In the genomic region with DNA sequence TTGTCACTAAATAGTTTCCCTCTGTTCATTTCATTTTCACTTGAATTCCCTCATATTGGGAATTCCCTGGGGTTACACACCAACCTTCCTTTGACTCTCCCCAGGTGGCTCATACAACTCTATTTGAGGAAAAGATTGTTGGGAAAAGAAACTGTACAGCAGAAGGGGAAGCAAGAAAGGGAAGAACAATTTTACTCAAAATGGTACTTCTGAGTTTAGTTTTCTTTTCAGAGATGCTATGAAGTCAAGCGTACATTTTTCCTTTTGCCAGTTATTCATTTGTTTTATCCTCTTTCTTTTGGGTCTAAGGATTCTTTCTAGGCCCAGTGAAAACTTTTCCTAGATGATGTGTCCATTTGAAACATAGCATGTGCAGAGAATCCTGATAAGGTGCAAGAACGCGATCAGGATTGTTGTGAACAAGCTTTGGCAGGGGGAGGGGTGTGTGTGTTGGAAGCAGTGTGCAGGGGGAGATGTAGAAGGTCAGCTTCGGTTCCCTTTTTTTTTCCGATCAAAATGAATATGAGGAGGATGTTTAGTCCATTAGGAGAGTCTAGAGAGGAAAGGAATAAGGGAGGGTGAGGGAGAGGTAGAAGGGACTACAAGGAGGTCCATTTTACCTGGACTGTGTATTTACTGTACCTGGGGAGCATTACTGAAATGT, we compare ENCODE assay signal across 13 cellular contexts. TPM values are rescaled to one million over a fixed set of nuclear protein-coding genes. Genes with fewer than 3 reads are reported as not detected.
"Had no signal": no experiment of that assay in that cellular context is flagged by ENCODE, and none has a peak within 500 bp of the region (broad histone marks: within the 10 kb centered on the region; RNA-seq: fewer than 3 reads in every experiment).

No MANE protein-coding gene starts in this region.

- H3K9me3 Mint-ChIP-seq: activated naive CD8-positive, alpha-beta T cell treated with anti-CD3 and anti-CD28 coated beads, Interleukin-2, amount 50 U/mL, for 24 hours; neural progenitor cell had no signal

- H3K27me3 ChIP-seq: ascending aorta, heart left ventricle, tibial nerve had no signal

- DNase-seq: activated CD4-positive, alpha-beta T cell treated with anti-CD3 and anti-CD28 coated beads for 48 hours; activated CD8-positive, alpha-beta memory T cell treated with anti-CD3 and anti-CD28 coated beads, Interleukin-2, amount 50 U/mL, for 48 hours; activated CD8-positive, alpha-beta T cell treated with anti-CD3 and anti-CD28 coated beads, Interleukin-2, amount 10 ng/mL, durations not matched to agents 7 days and 5 days; activated naive CD4-positive, alpha-beta T cell; activated naive CD8-positive, alpha-beta T cell treated with anti-CD3 and anti-CD28 coated beads, Interleukin-2, amount 50 U/mL, for 24 hours; heart left ventricle; stimulated activated CD4-positive, alpha-beta T cell treated with anti-CD3 and anti-CD28 coated beads, Interleukin-15, amount 100 ng/mL, for 24 hours had no signal

- H2AFZ ChIP-seq: neural progenitor cell, parathyroid adenoma had no signal

- ATAC-seq: activated CD8-positive, alpha-beta T cell treated with anti-CD3 and anti-CD28 coated beads, Interleukin-2, amount 10 ng/mL, durations not matched to agents 7 days and 5 days; activated naive CD8-positive, alpha-beta T cell treated with anti-CD3 and anti-CD28 coated beads, Interleukin-2, amount 50 U/mL, for 24 hours; heart left ventricle; left lobe of liver had no signal

- H3K4me3 ChIP-seq: ascending aorta, cardiac muscle cell, heart left ventricle, neural progenitor cell, tibial nerve had no signal

- H3K4me1 Mint-ChIP-seq: neural progenitor cell had no signal

- H3K36me3 Mint-ChIP-seq: neural progenitor cell had no signal

- H3K36me3 ChIP-seq: ascending aorta, cardiac muscle cell, heart left ventricle, neural progenitor cell, tibial nerve had no signal

- H3K4me3 Mint-ChIP-seq: activated CD8-positive, alpha-beta T cell treated with anti-CD3 and anti-CD28 coated beads, Interleukin-2, amount 10 ng/mL, durations not matched to agents 7 days and 5 days; activated naive CD8-positive, alpha-beta T cell treated with anti-CD3 and anti-CD28 coated beads, Interleukin-2, amount 50 U/mL, for 24 hours; neural progenitor cell had no signal

- H3K4me1 ChIP-seq: neural progenitor cell, parathyroid adenoma had no signal

- H3K27ac ChIP-seq: ascending aorta, cardiac muscle cell, neural progenitor cell, parathyroid adenoma had no signal

- H3K27ac Mint-ChIP-seq: activated CD8-positive, alpha-beta T cell treated with anti-CD3 and anti-CD28 coated beads, Interleukin-2, amount 10 ng/mL, durations not matched to agents 7 days and 5 days; activated naive CD8-positive, alpha-beta T cell treated with anti-CD3 and anti-CD28 coated beads, Interleukin-2, amount 50 U/mL, for 24 hours; neural progenitor cell had no signal

- H3K9me3 ChIP-seq: ascending aorta, heart left ventricle, tibial nerve had no signal

- H3K4me2 ChIP-seq: neural progenitor cell had no signal

- H3K9ac ChIP-seq: neural progenitor cell, parathyroid adenoma had no signal

- H3K79me2 ChIP-seq: parathyroid adenoma had no signal

RNA-seq across cellular contexts. Expression of a gene that starts 26.8 kb away (rescaled TPM):
- total RNA-seq: activated CD8-positive, alpha-beta T cell treated with anti-CD3 and anti-CD28 coated beads, Interleukin-2, amount 10 ng/mL, durations not matched to agents 7 days and 5 days; ascending aorta had no signal
